In genomic region chr4:168877407-168877778, GRCh38 we compare ENCODE assay signal across 10 cellular contexts.
DNase-seq lines count a peak whose midpoint lies in the region; ATAC-seq and TF ChIP-seq lines count a peak whose summit lies in the region.
"Had no signal": no experiment of that assay in that cellular context is flagged by ENCODE, and none has a peak within 500 bp of the region (broad histone marks: within the 10 kb centered on the region; RNA-seq: fewer than 3 reads in every experiment).

No MANE protein-coding gene starts in this region.

- H3K4me1 ChIP-seq in mononuclear cell (ENCODE audit: insufficient read depth, low read length) (peaks cover 49% of the 10 kb centered on the region), transverse colon (peaks cover 0 to 45% (median 6%) of the 10 kb centered on the region in 4 donors)

- H3K36me3 ChIP-seq in transverse colon: peaks cover 0 to 3% (median 0%) of the 10 kb centered on the region in 4 donors

- H3K4me1 Mint-ChIP-seq in activated T-cell treated with anti-CD3 and anti-CD28 coated beads, Interleukin-2, amount 50 U/mL, for 4 hours (ENCODE audit: low read depth): peaks cover 8% of the 10 kb centered on the region

- DNase-seq in activated T-cell treated with anti-CD3 and anti-CD28 coated beads, Interleukin-2, amount 50 U/mL, for 4 hours: no peak
- no peak for DNase-seq in activated T-cell treated with anti-CD3 and anti-CD28 coated beads, Interleukin-2, amount 50 U/mL, for 48 hours
- DNase-seq in coronary artery (ENCODE audit: low spot score) (no peak), transverse colon (no peak), A172 (ENCODE audit: low spot score) (no peak), AML-193 (lab: John Stamatoyannopoulos, UW) (no peak)
- DNase-seq: kidney glomerular epithelial cell, RPMI8226 had no signal

- intact Hi-C loops in transverse colon (cut with DNase I; ENCODE audit: low total_unique reads): loop anchor here (5.0 kb wide), 1 partner anchor 40 kb away; no protein-coding TSS in a partner anchor

- 58 to 77% methylated on average over 3 to 10 of the region's 10 CpGs for WGBS in transverse colon (ENCODE audit: low coverage in 1 of 2), 2 donors

- no peaks in the 10 kb centered on the region for H3K9me3 Mint-ChIP-seq in activated T-cell treated with anti-CD3 and anti-CD28 coated beads, Interleukin-2, amount 50 U/mL, for 4 hours

- H3K9me3 ChIP-seq in mononuclear cell (ENCODE audit: low read depth, low read length): no peaks in the 10 kb centered on the region
- H3K9me3 ChIP-seq in transverse colon: no peaks in the 10 kb centered on the region

- in situ Hi-C loops in transverse colon (cut with MboI; ENCODE audit: low pct_ligation_motif_present in 1 of 4, low pct_unique_long_range_greater_than_20kb in 1 of 4, low sequenced_read_pairs in 3 of 4): no loop called here

- peaks cover 55% of the 10 kb centered on the region for H3K27me3 Mint-ChIP-seq in activated T-cell treated with anti-CD3 and anti-CD28 coated beads, Interleukin-2, amount 50 U/mL, for 4 hours (ENCODE audit: low read depth)

- TF ChIP-seq EP300 in transverse colon (IDR thresholded peaks at IDR 0.05; ENCODE audit: low read depth): no peak

- peak overlapping the region; percentile 54 for H3K4me3 Mint-ChIP-seq in activated T-cell treated with anti-CD3 and anti-CD28 coated beads, Interleukin-2, amount 50 U/mL, for 4 hours

- H3K36me3 Mint-ChIP-seq in activated T-cell treated with anti-CD3 and anti-CD28 coated beads, Interleukin-2, amount 50 U/mL, for 4 hours (ENCODE audit: insufficient read depth): no peaks in the 10 kb centered on the region

- H3K27ac ChIP-seq in coronary artery: peak overlapping the region; percentile 91 to 92
- H3K27ac ChIP-seq in transverse colon: peak overlapping the region; percentile 70 to 83 (median 82)

- TF ChIP-seq CTCF in coronary artery (IDR thresholded peaks at IDR 0.05): no peak
- TF ChIP-seq CTCF in transverse colon (IDR thresholded peaks at IDR 0.05): no peak

- peaks cover 40% of the 10 kb centered on the region for H3K27me3 ChIP-seq in mononuclear cell (ENCODE audit: insufficient read depth, low read length)
- no peaks in the 10 kb centered on the region for H3K27me3 ChIP-seq in transverse colon

- H3K4me3 ChIP-seq in coronary artery (peak overlapping the region; percentile 74), mononuclear cell (ENCODE audit: low read length) (peak overlapping the region; percentile 34), transverse colon (peak overlapping the region in 3 of 4 donors; percentile 10 to 48 (median 34))

- ATAC-seq in activated T-cell treated with anti-CD3 and anti-CD28 coated beads, Interleukin-2, amount 50 U/mL, for 4 hours: no peak
- ATAC-seq in HG03280 (IDR thresholded peaks at IDR 0.05; ENCODE audit: unreplicated experiment): no peak

- no peak for TF ChIP-seq POLR2A in transverse colon (IDR thresholded peaks at IDR 0.05)
